Comparison of ENCODE assay signal across 1 cellular context in the genomic region with DNA sequence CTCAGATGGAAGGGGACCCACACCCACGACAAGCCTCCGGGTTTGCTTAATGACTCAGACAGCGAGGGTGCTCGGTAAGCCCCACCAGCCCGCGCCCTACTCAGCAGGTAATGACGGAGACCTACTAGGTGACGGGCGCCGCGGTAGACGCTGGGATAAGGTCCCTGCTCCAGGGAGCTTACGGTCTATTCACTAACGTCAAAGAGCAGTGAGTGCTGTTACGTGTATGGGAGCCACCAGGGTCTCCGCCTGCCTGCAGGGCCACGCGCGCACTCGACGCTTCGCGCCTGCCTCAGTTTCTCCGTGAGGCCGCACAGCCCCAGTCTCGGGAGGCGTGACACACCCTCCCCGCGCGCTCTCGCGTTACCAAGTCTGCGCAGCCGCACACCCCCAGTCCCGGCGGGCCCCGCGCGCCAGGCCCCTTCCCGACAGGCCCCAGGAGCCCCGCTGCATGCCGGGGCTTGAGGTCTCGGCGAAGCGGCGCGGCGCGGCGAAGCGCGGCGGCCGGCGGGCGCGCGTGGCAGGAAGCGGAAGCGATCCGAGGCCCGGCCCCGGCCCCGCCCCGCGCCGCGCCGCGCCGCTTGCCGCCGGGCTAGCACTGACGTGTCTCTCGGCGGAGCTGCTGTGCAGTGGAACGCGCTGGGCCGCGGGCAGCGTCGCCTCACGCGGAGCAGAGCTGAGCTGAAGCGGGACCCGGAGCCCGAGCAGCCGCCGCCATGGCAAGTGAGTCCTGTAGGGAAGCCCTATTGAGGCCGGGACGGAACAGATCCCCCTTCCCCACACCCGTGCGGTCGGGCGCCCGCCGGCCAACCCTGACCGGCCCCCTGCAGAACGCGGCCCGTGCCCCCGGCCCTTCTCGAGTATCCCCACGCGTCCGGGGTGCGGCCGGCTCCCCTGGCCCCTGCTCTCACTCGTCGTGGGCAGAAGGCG.
TF ChIP-seq lines count a peak whose summit lies in the region.

A gene (plus strand): TSS at position 601 of the 930 bp plus-strand sequence. CDS start 116 bp downstream, at position 717.

TF ChIP-seq in HepG2, 621 proteins besides CTCF, POLR2A, EP300 and RAD21 (continued from another document and continues in another):
- TF ChIP-seq, protein P1, sequence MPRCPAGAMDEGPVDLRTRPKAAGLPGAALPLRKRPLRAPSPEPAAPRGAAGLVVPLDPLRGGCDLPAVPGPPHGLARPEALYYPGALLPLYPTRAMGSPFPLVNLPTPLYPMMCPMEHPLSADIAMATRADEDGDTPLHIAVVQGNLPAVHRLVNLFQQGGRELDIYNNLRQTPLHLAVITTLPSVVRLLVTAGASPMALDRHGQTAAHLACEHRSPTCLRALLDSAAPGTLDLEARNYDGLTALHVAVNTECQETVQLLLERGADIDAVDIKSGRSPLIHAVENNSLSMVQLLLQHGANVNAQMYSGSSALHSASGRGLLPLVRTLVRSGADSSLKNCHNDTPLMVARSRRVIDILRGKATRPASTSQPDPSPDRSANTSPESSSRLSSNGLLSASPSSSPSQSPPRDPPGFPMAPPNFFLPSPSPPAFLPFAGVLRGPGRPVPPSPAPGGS (CRISPR knock-in tag; IDR thresholded peaks at IDR 0.05) = no peak
- TF ChIP-seq ZNF761 (CRISPR knock-in tag; conservative IDR thresholded peaks at IDR 0.05) (peak; percentile 80; the same call in 1 of the 2 replicates), ATM (IDR thresholded peaks at IDR 0.05; ENCODE audit: borderline replicate concordance) (no peak), TCF7L2 (IDR thresholded peaks at IDR 0.05; ENCODE audit: low read depth, low read length) (no peak), ELF4 (CRISPR knock-in tag; IDR thresholded peaks at IDR 0.05; ENCODE audit: borderline replicate concordance) (no peak), ZNF3 (CRISPR knock-in tag; IDR thresholded peaks at IDR 0.05) (peak; percentile 46; the same call in 1 of the 2 replicates), ZNF607 (CRISPR knock-in tag; IDR thresholded peaks at IDR 0.05; ENCODE audit: borderline replicate concordance) (no peak; the same call in 1 of the 2 replicates), ZMAT3 (CRISPR knock-in tag; conservative IDR thresholded peaks at IDR 0.05) (no peak), SMAD9 (CRISPR knock-in tag; IDR thresholded peaks at IDR 0.05) (peak; percentile 20; the same call in 1 of the 2 replicates), ZNF768 (CRISPR knock-in tag; IDR thresholded peaks at IDR 0.05) (peak; percentile 68; the same call in 1 of the 2 replicates), SP1 (IDR thresholded peaks at IDR 0.05) (no peak), SP1 (CRISPR knock-in tag; IDR thresholded peaks at IDR 0.05) (peak; percentile 32; the same call in 1 of the 2 replicates), ZNF605 (CRISPR knock-in tag; IDR thresholded peaks at IDR 0.05) (peak; percentile 56; the same call in 1 of the 2 replicates), CAMTA2 (CRISPR knock-in tag; IDR thresholded peaks at IDR 0.05; ENCODE audit: borderline replicate concordance) (peak; percentile 51; the same call in 1 of the 2 replicates), ZFY (CRISPR knock-in tag; IDR thresholded peaks at IDR 0.05) (peak; percentile 91), ZNF350 (CRISPR knock-in tag; IDR thresholded peaks at IDR 0.05; ENCODE audit: borderline replicate concordance, low read depth) (peak; percentile 66), ELF3 (CRISPR knock-in tag; IDR thresholded peaks at IDR 0.05) (peak; percentile 44; the same call in 1 of the 2 replicates), JARID2 (CRISPR knock-in tag; IDR thresholded peaks at IDR 0.05; ENCODE audit: insufficient replicate concordance) (peak; percentile 70), HIVEP1 (CRISPR knock-in tag; IDR thresholded peaks at IDR 0.05) (peak; percentile 63; the same call in 1 of the 2 replicates), ZSCAN31 (CRISPR knock-in tag; IDR thresholded peaks at IDR 0.05; ENCODE audit: low read depth) (peak; percentile 64; the same call in 1 of the 2 replicates), ZNF251 (CRISPR knock-in tag; IDR thresholded peaks at IDR 0.05) (no peak), TOE1 (CRISPR knock-in tag; IDR thresholded peaks at IDR 0.05) (0 out of 2 replicates have a peak, but pooled peaks have one; percentile 43), KDM1A (CRISPR knock-in tag; IDR thresholded peaks at IDR 0.05) (0 out of 2 replicates have a peak, but pooled peaks have one; percentile 10), EZH2 (conservative IDR thresholded peaks at IDR 0.05; ENCODE audit: low read depth, low read length) (no peak), THAP11 (CRISPR knock-in tag; IDR thresholded peaks at IDR 0.05) (peak; percentile 96), ZNF790 (CRISPR knock-in tag; IDR thresholded peaks at IDR 0.05; ENCODE audit: borderline replicate concordance) (no peak), REPIN1 (CRISPR knock-in tag; IDR thresholded peaks at IDR 0.05; ENCODE audit: borderline replicate concordance, low read depth) (0 out of 2 replicates have a peak, but pooled peaks have one; percentile 55), ZNF674 (CRISPR knock-in tag; IDR thresholded peaks at IDR 0.05; ENCODE audit: low read depth) (peak; percentile 57; the same call in 1 of the 2 replicates), ZNF670 (CRISPR knock-in tag; IDR thresholded peaks at IDR 0.05; ENCODE audit: borderline replicate concordance) (peak; percentile 77)
- TF ChIP-seq, protein P2, sequence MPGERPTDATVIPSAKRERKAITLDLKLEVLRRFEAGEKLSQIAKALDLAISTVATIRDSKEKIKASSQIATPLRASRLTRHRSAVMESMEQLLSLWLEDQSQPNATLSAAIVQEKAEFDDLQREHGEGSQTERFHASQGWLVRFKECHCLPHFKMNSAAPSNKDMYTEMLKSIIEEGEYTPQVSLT (CRISPR knock-in tag; IDR thresholded peaks at IDR 0.05; ENCODE audit: borderline replicate concordance, low read depth) = no peak
- TF ChIP-seq, protein P3, sequence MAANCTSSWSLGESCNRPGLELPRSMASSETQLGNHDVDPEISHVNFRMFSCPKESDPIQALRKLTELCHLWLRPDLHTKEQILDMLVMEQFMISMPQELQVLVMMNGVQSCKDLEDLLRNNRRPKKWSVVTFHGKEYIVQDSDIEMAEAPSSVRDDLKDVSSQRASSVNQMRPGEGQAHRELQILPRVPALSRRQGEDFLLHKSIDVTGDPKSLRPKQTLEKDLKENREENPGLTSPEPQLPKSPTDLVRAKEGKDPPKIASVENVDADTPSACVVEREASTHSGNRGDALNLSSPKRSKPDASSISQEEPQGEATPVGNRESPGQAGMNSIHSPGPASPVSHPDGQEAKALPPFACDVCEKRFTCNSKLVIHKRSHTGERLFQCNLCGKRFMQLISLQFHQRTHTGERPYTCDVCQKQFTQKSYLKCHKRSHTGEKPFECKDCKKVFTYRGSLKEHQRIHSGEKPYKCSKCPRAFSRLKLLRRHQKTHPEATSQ (CRISPR knock-in tag; IDR thresholded peaks at IDR 0.05; ENCODE audit: borderline replicate concordance) = peak; percentile 45; the same call in 1 of the 2 replicates
- TF ChIP-seq, protein P4, sequence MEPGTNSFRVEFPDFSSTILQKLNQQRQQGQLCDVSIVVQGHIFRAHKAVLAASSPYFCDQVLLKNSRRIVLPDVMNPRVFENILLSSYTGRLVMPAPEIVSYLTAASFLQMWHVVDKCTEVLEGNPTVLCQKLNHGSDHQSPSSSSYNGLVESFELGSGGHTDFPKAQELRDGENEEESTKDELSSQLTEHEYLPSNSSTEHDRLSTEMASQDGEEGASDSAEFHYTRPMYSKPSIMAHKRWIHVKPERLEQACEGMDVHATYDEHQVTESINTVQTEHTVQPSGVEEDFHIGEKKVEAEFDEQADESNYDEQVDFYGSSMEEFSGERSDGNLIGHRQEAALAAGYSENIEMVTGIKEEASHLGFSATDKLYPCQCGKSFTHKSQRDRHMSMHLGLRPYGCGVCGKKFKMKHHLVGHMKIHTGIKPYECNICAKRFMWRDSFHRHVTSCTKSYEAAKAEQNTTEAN (CRISPR knock-in tag; conservative IDR thresholded peaks at IDR 0.05) = peak; percentile 33; the same call in 1 of the 2 replicates
- TF ChIP-seq, protein P5, sequence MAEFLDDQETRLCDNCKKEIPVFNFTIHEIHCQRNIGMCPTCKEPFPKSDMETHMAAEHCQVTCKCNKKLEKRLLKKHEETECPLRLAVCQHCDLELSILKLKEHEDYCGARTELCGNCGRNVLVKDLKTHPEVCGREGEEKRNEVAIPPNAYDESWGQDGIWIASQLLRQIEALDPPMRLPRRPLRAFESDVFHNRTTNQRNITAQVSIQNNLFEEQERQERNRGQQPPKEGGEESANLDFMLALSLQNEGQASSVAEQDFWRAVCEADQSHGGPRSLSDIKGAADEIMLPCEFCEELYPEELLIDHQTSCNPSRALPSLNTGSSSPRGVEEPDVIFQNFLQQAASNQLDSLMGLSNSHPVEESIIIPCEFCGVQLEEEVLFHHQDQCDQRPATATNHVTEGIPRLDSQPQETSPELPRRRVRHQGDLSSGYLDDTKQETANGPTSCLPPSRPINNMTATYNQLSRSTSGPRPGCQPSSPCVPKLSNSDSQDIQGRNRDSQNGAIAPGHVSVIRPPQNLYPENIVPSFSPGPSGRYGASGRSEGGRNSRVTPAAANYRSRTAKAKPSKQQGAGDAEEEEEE (CRISPR knock-in tag; IDR thresholded peaks at IDR 0.05; ENCODE audit: borderline replicate concordance) = peak; percentile 41; the same call in 1 of the 2 replicates
- TF ChIP-seq, protein P6, sequence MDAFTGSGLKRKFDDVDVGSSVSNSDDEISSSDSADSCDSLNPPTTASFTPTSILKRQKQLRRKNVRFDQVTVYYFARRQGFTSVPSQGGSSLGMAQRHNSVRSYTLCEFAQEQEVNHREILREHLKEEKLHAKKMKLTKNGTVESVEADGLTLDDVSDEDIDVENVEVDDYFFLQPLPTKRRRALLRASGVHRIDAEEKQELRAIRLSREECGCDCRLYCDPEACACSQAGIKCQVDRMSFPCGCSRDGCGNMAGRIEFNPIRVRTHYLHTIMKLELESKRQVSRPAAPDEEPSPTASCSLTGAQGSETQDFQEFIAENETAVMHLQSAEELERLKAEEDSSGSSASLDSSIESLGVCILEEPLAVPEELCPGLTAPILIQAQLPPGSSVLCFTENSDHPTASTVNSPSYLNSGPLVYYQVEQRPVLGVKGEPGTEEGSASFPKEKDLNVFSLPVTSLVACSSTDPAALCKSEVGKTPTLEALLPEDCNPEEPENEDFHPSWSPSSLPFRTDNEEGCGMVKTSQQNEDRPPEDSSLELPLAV (CRISPR knock-in tag; conservative IDR thresholded peaks at IDR 0.05; ENCODE audit: low read depth) = 0 out of 2 replicates have a peak, but pooled peaks have one; percentile 20
- TF ChIP-seq, protein P7, sequence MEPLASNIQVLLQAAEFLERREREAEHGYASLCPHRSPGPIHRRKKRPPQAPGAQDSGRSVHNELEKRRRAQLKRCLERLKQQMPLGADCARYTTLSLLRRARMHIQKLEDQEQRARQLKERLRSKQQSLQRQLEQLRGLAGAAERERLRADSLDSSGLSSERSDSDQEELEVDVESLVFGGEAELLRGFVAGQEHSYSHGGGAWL (CRISPR knock-in tag; IDR thresholded peaks at IDR 0.05) = no peak
- TF ChIP-seq, protein P8, sequence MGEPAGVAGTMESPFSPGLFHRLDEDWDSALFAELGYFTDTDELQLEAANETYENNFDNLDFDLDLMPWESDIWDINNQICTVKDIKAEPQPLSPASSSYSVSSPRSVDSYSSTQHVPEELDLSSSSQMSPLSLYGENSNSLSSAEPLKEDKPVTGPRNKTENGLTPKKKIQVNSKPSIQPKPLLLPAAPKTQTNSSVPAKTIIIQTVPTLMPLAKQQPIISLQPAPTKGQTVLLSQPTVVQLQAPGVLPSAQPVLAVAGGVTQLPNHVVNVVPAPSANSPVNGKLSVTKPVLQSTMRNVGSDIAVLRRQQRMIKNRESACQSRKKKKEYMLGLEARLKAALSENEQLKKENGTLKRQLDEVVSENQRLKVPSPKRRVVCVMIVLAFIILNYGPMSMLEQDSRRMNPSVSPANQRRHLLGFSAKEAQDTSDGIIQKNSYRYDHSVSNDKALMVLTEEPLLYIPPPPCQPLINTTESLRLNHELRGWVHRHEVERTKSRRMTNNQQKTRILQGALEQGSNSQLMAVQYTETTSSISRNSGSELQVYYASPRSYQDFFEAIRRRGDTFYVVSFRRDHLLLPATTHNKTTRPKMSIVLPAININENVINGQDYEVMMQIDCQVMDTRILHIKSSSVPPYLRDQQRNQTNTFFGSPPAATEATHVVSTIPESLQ (CRISPR knock-in tag; conservative IDR thresholded peaks at IDR 0.05) = no peak
- TF ChIP-seq, protein P9, sequence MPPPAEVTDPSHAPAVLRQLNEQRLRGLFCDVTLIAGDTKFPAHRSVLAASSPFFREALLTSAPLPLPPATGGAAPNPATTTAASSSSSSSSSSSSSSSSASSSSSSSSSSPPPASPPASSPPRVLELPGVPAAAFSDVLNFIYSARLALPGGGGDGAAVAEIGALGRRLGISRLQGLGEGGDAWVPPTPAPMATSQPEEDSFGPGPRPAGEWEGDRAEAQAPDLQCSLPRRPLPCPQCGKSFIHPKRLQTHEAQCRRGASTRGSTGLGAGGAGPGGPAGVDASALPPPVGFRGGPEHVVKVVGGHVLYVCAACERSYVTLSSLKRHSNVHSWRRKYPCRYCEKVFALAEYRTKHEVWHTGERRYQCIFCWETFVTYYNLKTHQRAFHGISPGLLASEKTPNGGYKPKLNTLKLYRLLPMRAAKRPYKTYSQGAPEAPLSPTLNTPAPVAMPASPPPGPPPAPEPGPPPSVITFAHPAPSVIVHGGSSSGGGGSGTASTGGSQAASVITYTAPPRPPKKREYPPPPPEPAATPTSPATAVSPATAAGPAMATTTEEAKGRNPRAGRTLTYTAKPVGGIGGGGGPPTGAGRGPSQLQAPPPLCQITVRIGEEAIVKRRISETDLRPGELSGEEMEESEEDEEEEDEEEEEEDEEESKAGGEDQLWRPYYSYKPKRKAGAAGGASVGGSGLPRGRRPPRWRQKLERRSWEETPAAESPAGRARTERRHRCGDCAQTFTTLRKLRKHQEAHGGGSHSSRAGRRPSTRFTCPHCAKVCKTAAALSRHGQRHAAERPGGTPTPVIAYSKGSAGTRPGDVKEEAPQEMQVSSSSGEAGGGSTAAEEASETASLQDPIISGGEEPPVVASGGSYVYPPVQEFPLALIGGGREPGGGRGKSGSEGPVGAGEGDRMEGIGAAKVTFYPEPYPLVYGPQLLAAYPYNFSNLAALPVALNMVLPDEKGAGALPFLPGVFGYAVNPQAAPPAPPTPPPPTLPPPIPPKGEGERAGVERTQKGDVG (CRISPR knock-in tag; IDR thresholded peaks at IDR 0.05; ENCODE audit: borderline replicate concordance) = 0 out of 2 replicates have a peak, but pooled peaks have one; percentile 29
- TF ChIP-seq, protein P10, sequence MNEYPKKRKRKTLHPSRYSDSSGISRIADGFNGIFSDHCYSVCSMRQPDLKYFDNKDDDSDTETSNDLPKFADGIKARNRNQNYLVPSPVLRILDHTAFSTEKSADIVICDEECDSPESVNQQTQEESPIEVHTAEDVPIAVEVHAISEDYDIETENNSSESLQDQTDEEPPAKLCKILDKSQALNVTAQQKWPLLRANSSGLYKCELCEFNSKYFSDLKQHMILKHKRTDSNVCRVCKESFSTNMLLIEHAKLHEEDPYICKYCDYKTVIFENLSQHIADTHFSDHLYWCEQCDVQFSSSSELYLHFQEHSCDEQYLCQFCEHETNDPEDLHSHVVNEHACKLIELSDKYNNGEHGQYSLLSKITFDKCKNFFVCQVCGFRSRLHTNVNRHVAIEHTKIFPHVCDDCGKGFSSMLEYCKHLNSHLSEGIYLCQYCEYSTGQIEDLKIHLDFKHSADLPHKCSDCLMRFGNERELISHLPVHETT (CRISPR knock-in tag; conservative IDR thresholded peaks at IDR 0.05) = no peak
